ENCODE assay signal across 21 cellular contexts in genomic region chr6:125001684-125002083, GRCh38. TPM values are rescaled to one million over a fixed set of nuclear protein-coding genes. Genes with fewer than 3 reads are reported as not detected.
A peak's percentile ranks its signal among the peaks of the same experiment; 100 is the strongest.
DNase-seq lines count a peak whose midpoint lies in the region; ATAC-seq and TF ChIP-seq lines count a peak whose summit lies in the region.
"Had no signal": no experiment of that assay in that cellular context is flagged by ENCODE, and none has a peak within 500 bp of the region (broad histone marks: within the 10 kb centered on the region; RNA-seq: fewer than 3 reads in every experiment).

No MANE protein-coding gene starts in this region.

- no peak for ATAC-seq in GM19324 (IDR thresholded peaks at IDR 0.05; ENCODE audit: low FRiP score, unreplicated experiment)
- ATAC-seq: left colon, natural killer cell had no signal

- no peaks in the 10 kb centered on the region for H3K36me3 ChIP-seq in H7 (replicated peaks; ENCODE audit: control insufficient read depth, insufficient read depth, low read length)
- H3K36me3 ChIP-seq: HAP-1, MG63, suprapubic skin had no signal

- TF ChIP-seq CTCF in AG04449 (IDR thresholded peaks at IDR 0.05; ENCODE audit: insufficient read depth, low read length, missing control alignments): no peak
- no peak for TF ChIP-seq CTCF in endothelial cell (IDR thresholded peaks at IDR 0.05; ENCODE audit: unreplicated experiment)
- TF ChIP-seq CTCF in nephron progenitor cell (IDR thresholded peaks at IDR 0.05): no peak

- H3K27me3 Mint-ChIP-seq in endothelial cell (ENCODE audit: unreplicated experiment) (peaks cover 2% of the 10 kb centered on the region), nephron progenitor cell (ENCODE audit: low read depth, poor library complexity) (peaks cover 2% of the 10 kb centered on the region)
- H3K27me3 Mint-ChIP-seq: activated CD4-positive, alpha-beta T cell treated with anti-CD3 and anti-CD28 coated beads, Interleukin-2, amount 10 ng/mL, durations not matched to agents 7 days and 5 days; B cell had no signal

- no peak overlapping the region for H3K4me3 Mint-ChIP-seq in endothelial cell (ENCODE audit: unreplicated experiment)
- H3K4me3 Mint-ChIP-seq in nephron progenitor cell: no peak overlapping the region
- H3K4me3 Mint-ChIP-seq: activated CD4-positive, alpha-beta T cell treated with anti-CD3 and anti-CD28 coated beads, Interleukin-2, amount 10 ng/mL, durations not matched to agents 7 days and 5 days; activated naive CD4-positive, alpha-beta T cell treated with anti-CD3 and anti-CD28 coated beads for 36 hours; B cell; natural killer cell had no signal

- H3K4me1 Mint-ChIP-seq in endothelial cell (ENCODE audit: unreplicated experiment) (peaks cover 35% of the 10 kb centered on the region), nephron progenitor cell (peaks cover 45% of the 10 kb centered on the region)
- H3K4me1 Mint-ChIP-seq: activated CD4-positive, alpha-beta T cell treated with anti-CD3 and anti-CD28 coated beads, Interleukin-2, amount 10 ng/mL, durations not matched to agents 7 days and 5 days; B cell; natural killer cell had no signal

- CTCF ChIA-PET in AG04449 (lab: Yijun Ruan, JAX): interaction anchor here (1.5 kb wide), 1 partner anchor 27 kb away, joined by 3 read pairs; no protein-coding TSS in a partner anchor

- H3K27ac Mint-ChIP-seq in endothelial cell (ENCODE audit: unreplicated experiment) (peak overlapping the region; percentile 99), nephron progenitor cell (peak overlapping the region; percentile 70)
- H3K27ac Mint-ChIP-seq: activated CD4-positive, alpha-beta T cell treated with anti-CD3 and anti-CD28 coated beads, Interleukin-2, amount 10 ng/mL, durations not matched to agents 7 days and 5 days; activated naive CD4-positive, alpha-beta T cell treated with anti-CD3 and anti-CD28 coated beads for 36 hours; B cell; natural killer cell had no signal

- H3K36me3 Mint-ChIP-seq in endothelial cell (ENCODE audit: low read depth, unreplicated experiment) (peaks cover 20% of the 10 kb centered on the region), nephron progenitor cell (ENCODE audit: low read depth) (peaks cover 37% of the 10 kb centered on the region)
- H3K36me3 Mint-ChIP-seq: natural killer cell had no signal

- DNase-seq in AG04449 (ENCODE audit: low read depth, low spot score): no peak
- DNase-seq in NCI-H226: peak; percentile 23
- DNase-seq in endothelial cell (ENCODE audit: low spot score): no peak
- no peak for DNase-seq in nephron progenitor cell
- no peak for DNase-seq in RPMI8226
- no peak for DNase-seq in H7
- no peak for DNase-seq in GM03348 (ENCODE audit: low spot score)
- DNase-seq: activated CD4-positive, alpha-beta T cell treated with anti-CD3 and anti-CD28 coated beads, Interleukin-2, amount 10 ng/mL, durations not matched to agents 7 days and 5 days; activated naive CD4-positive, alpha-beta T cell treated with anti-CD3 and anti-CD28 coated beads for 36 hours; dorsolateral prefrontal cortex; left colon; natural killer cell; NCI-H2081; NCI-H526; stimulated activated CD4-positive, alpha-beta T cell treated with anti-CD3 and anti-CD28 coated beads, Interleukin-2, amount 100 ng/mL, for 48 hours had no signal

- peak overlapping the region; percentile 26; the same call in 1 of the 2 replicates for H3K4me3 ChIP-seq in AG04449 (ENCODE audit: low read depth, low read length)
- H3K4me3 ChIP-seq in H7 (ENCODE audit: insufficient read depth, low read depth, low read length): no peak overlapping the region
- H3K4me3 ChIP-seq: HAP-1 had no signal

- H3K9me3 Mint-ChIP-seq in endothelial cell (ENCODE audit: unreplicated experiment) (no peaks in the 10 kb centered on the region), nephron progenitor cell (peaks cover 21% of the 10 kb centered on the region)
- H3K9me3 Mint-ChIP-seq: activated CD4-positive, alpha-beta T cell treated with anti-CD3 and anti-CD28 coated beads, Interleukin-2, amount 10 ng/mL, durations not matched to agents 7 days and 5 days; natural killer cell had no signal

- POLR2A ChIA-PET in AG04449 (lab: Yijun Ruan, JAX): no interaction called here

- no peaks in the 10 kb centered on the region for H3K27me3 ChIP-seq in H7 (ENCODE audit: control insufficient read depth, insufficient read depth, low read length)
- H3K27me3 ChIP-seq: dorsolateral prefrontal cortex, MG63, suprapubic skin had no signal

RNA-seq across cellular contexts. Expression of gene RNF217, which starts 39.4 kb away (rescaled TPM):
- total RNA-seq in endothelial cell (ENCODE audit: unreplicated experiment): 50.7 TPM
- 2.9 and 7.1 TPM in 2 replicates for total RNA-seq in H7 (2014; rRNA removed; shearing (Covaris generic))
- total RNA-seq: B cell, OCI-LY7 had no signal
